Comparison of ENCODE assay signal across 25 cellular contexts in genomic region chr21:15077529-15077928, GRCh38.
"Had no signal": no experiment of that assay in that cellular context is flagged by ENCODE, and none has a peak within 500 bp of the region (broad histone marks: within the 10 kb centered on the region; RNA-seq: fewer than 3 reads in every experiment).

No MANE protein-coding gene starts in this region.

- H3K9me3 ChIP-seq: left ventricle myocardium inferior, ovary, right atrium auricular region, stomach, testis, thyroid gland, transverse colon, upper lobe of left lung, vagina had no signal

- H3K4me1 ChIP-seq: left ventricle myocardium inferior, right atrium auricular region, stomach, testis, thyroid gland, transverse colon, upper lobe of left lung, vagina had no signal

- H3K27me3 Mint-ChIP-seq: naive B cell; progenitor cell of endocrine pancreas; stimulated activated naive B cell treated with anti-CD40 and anti-IgM and Interleukin-4, amounts not matched to agents 10 μg/mL and 1 μg/mL and 100 μg/mL, for 72 hours had no signal

- H3K36me3 ChIP-seq: left ventricle myocardium inferior, ovary, right atrium auricular region, stomach, thyroid gland, transverse colon, upper lobe of left lung, vagina had no signal

- H3K4me1 Mint-ChIP-seq: naive B cell; natural killer cell; stimulated activated naive B cell treated with anti-CD40 and anti-IgM and Interleukin-4, amounts not matched to agents 10 μg/mL and 1 μg/mL and 100 μg/mL, for 72 hours had no signal

- H3K27me3 ChIP-seq: ovary, right atrium auricular region, stomach, testis, thyroid gland, transverse colon, upper lobe of left lung, vagina had no signal

- H3K27ac Mint-ChIP-seq: mesothelial cell of epicardium; naive B cell; natural killer cell; nephron progenitor cell; progenitor cell of endocrine pancreas; stimulated activated naive B cell treated with anti-CD40 and anti-IgM and Interleukin-4, amounts not matched to agents 10 μg/mL and 1 μg/mL and 100 μg/mL, for 72 hours had no signal

- DNase-seq: islet precursor cell; left ventricle myocardium inferior; mesendoderm; naive B cell; natural killer cell; nephron progenitor cell; ovary; stimulated activated CD4-positive, alpha-beta T cell treated with anti-CD3 and anti-CD28 coated beads, Interleukin-12 subunit alpha, Interleukin-12 subunit beta, amount 100 ng/mL, for 4 hours; stimulated activated CD4-positive, alpha-beta T cell treated with anti-CD3 and anti-CD28 coated beads, Interleukin-15, amount 100 ng/mL, for 24 hours; stimulated activated CD4-positive, alpha-beta T cell treated with anti-CD3 and anti-CD28 coated beads, Interleukin-2, amount 100 ng/mL, for 24 hours; stimulated activated CD4-positive, alpha-beta T cell treated with anti-CD3 and anti-CD28 coated beads, Interleukin-4, amount 100 ng/mL, for 1 hour; stimulated activated naive B cell treated with anti-CD40 and anti-IgM and Interleukin-4, amounts not matched to agents 10 μg/mL and 1 μg/mL and 100 μg/mL, for 72 hours; stimulated activated naive CD8-positive, alpha-beta T cell treated with anti-CD3 and anti-CD28 coated beads, Interleukin-15, Interleukin-2, amounts not matched to agents 100 U/mL and 50 U/mL, for 24 hours; stomach; testis; thyroid gland; transverse colon; upper lobe of left lung had no signal

- H3K4me3 ChIP-seq: left ventricle myocardium inferior, lung, ovary, right atrium auricular region, skin epidermis, stomach, testis, thyroid gland, transverse colon, upper lobe of left lung, vagina had no signal

- H3K9me3 Mint-ChIP-seq: mesothelial cell of epicardium; naive B cell; natural killer cell; nephron progenitor cell; stimulated activated naive B cell treated with anti-CD40 and anti-IgM and Interleukin-4, amounts not matched to agents 10 μg/mL and 1 μg/mL and 100 μg/mL, for 72 hours had no signal

- ATAC-seq: natural killer cell; sciatic nerve; stimulated activated naive B cell treated with anti-CD40 and anti-IgM and Interleukin-4, amounts not matched to agents 10 μg/mL and 1 μg/mL and 100 μg/mL, for 72 hours; stimulated activated naive CD8-positive, alpha-beta T cell treated with anti-CD3 and anti-CD28 coated beads, Interleukin-15, Interleukin-2, amounts not matched to agents 100 U/mL and 50 U/mL, for 24 hours had no signal

- H3K4me3 Mint-ChIP-seq: mesothelial cell of epicardium; naive B cell; natural killer cell; nephron progenitor cell; stimulated activated naive B cell treated with anti-CD40 and anti-IgM and Interleukin-4, amounts not matched to agents 10 μg/mL and 1 μg/mL and 100 μg/mL, for 72 hours had no signal

- H3K27ac ChIP-seq: left ventricle myocardium inferior, ovary, right atrium auricular region, skin epidermis, stomach, testis, thyroid gland, transverse colon, upper lobe of left lung, vagina had no signal

- H3K36me3 Mint-ChIP-seq: mesothelial cell of epicardium; naive B cell; natural killer cell; stimulated activated naive B cell treated with anti-CD40 and anti-IgM and Interleukin-4, amounts not matched to agents 10 μg/mL and 1 μg/mL and 100 μg/mL, for 72 hours had no signal
